Comparison of ENCODE assay signal across 1 cellular context in the genomic region with DNA sequence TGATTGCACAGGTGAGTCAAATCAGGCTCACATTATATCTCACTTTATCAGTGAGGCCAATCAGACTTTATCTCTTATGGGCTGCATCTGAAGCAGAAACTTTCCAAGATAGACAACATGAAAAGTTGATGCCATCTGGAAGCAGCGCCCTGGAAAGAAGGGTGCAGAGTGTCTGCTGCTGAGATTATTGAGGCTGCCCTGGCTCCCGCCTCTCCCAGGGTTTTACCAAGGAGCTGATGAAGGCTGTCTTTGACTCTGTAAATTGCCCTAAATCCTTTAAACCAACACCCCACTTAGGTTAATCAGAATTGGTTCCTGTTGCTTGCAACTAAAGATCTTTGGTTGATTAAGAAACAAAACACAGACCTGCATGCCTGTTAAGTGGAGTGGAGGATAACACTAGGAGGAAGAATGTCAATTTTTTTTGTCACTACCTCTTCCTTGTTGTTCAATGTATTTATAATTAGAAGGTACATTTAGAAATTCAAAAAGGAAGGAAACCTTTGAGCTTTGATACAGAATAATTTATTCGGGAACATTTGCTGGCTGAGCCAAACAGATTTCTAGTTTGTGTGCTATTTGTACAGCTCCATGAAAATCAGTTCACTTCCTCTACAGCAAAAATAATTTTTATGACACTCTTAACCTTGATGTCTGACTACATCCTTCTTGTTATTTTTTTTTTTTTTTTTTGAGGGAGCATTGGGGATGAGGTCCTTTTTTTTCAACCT.
TF ChIP-seq lines count a peak whose summit lies in the region.

No MANE protein-coding gene starts in this region.

TF ChIP-seq in IMR-90, 13 proteins besides CTCF, POLR2A, EP300 and RAD21 (continued from another document):
- TF ChIP-seq USF2 (IDR thresholded peaks at IDR 0.05; ENCODE audit: low read depth, low read length) (no peak), MXI1 (IDR thresholded peaks at IDR 0.05; ENCODE audit: borderline replicate concordance, low read depth, low read length) (no peak), MAZ (IDR thresholded peaks at IDR 0.05; ENCODE audit: borderline replicate concordance, low read depth, low read length) (no peak), SMC3 (IDR thresholded peaks at IDR 0.05; ENCODE audit: low read depth, low read length) (no peak)
